ENCODE assay signal across 35 cellular contexts in genomic region chr3:6242104-6242503, GRCh38.
DNase-seq lines count a peak whose midpoint lies in the region; ATAC-seq and TF ChIP-seq lines count a peak whose summit lies in the region.
"Had no signal": no experiment of that assay in that cellular context is flagged by ENCODE, and none has a peak within 500 bp of the region (broad histone marks: within the 10 kb centered on the region; RNA-seq: fewer than 3 reads in every experiment).

No MANE protein-coding gene starts in this region.

- H3K36me3 ChIP-seq in endodermal cell (ENCODE audit: control insufficient read depth, insufficient read depth, low read length) = no peaks in the 10 kb centered on the region
- H3K36me3 ChIP-seq in neural progenitor cell = no peaks in the 10 kb centered on the region
- H3K36me3 ChIP-seq: BE2C; BLaER1; BLaER1 treated with 17β-estradiol and CSF1 and Interleukin-3, amounts not matched to agents 10 nM and 100 nM had no signal

- H3K79me2 ChIP-seq in H9 (ENCODE audit: insufficient read depth, low read length) (no peaks in the 10 kb centered on the region), neural progenitor cell (ENCODE audit: low read depth) (no peaks in the 10 kb centered on the region)

- H3F3A ChIP-seq in neural progenitor cell (ENCODE audit: low read depth) = no peaks in the 10 kb centered on the region

- no peak overlapping the region for H2BK12ac ChIP-seq in H9 (ENCODE audit: insufficient read length, low read depth, low read length)

- H3K9ac ChIP-seq in H9 (ENCODE audit: extremely low read depth, insufficient read length, low read length) (no peak overlapping the region), endodermal cell (ENCODE audit: extremely low read depth, low read length, poor library complexity, severe bottlenecking) (no peak overlapping the region), neural progenitor cell (no peak overlapping the region)
- H3K9ac ChIP-seq: BLaER1; BLaER1 treated with 17β-estradiol and CSF1 and Interleukin-3, amounts not matched to agents 10 nM and 100 nM had no signal

- no peaks in the 10 kb centered on the region for H3K27me3 ChIP-seq in H9 (ENCODE audit: insufficient read depth, low read length)
- no peaks in the 10 kb centered on the region for H3K27me3 ChIP-seq in endodermal cell (ENCODE audit: control insufficient read depth, insufficient read depth, low read length, poor library complexity, severe bottlenecking)
- H3K27me3 ChIP-seq in neural progenitor cell = no peaks in the 10 kb centered on the region
- H3K27me3 ChIP-seq: BE2C; BLaER1; BLaER1 treated with 17β-estradiol and CSF1 and Interleukin-3, amounts not matched to agents 10 nM and 100 nM had no signal

- no peak overlapping the region for H3T11ph ChIP-seq in H9 (ENCODE audit: low read length)

- no peak overlapping the region for H3K18ac ChIP-seq in H9 (ENCODE audit: insufficient read length, low read depth, low read length)

- peaks cover 8 to 13% of the 10 kb centered on the region in 2 experiments; a peak in 4 of 5 replicates for H3K9me3 Mint-ChIP-seq in H9
- H3K9me3 Mint-ChIP-seq in endodermal cell = peaks cover 6% of the 10 kb centered on the region
- no peaks in the 10 kb centered on the region for H3K9me3 Mint-ChIP-seq in neural progenitor cell
- H3K9me3 Mint-ChIP-seq: CD8-positive, alpha-beta T cell had no signal

- no peak overlapping the region for H2BK20ac ChIP-seq in H9 (ENCODE audit: low read depth, low read length, poor library complexity, severe bottlenecking)

- H3K4me2 ChIP-seq in H9 (ENCODE audit: insufficient read depth, insufficient read length, low read length) (no peak overlapping the region), neural progenitor cell (no peak overlapping the region)
- H3K4me2 ChIP-seq: A549; BLaER1; BLaER1 treated with 17β-estradiol and CSF1 and Interleukin-3, amounts not matched to agents 10 nM and 100 nM had no signal

- H3K4me1 ChIP-seq in H9 (ENCODE audit: insufficient read depth, low read length) (no peaks in the 10 kb centered on the region), endodermal cell (ENCODE audit: control insufficient read depth, insufficient read depth, low read length) (no peaks in the 10 kb centered on the region), neural progenitor cell (peaks cover 17% of the 10 kb centered on the region)
- H3K4me1 ChIP-seq: A549; BE2C; BLaER1; BLaER1 treated with 17β-estradiol and CSF1 and Interleukin-3, amounts not matched to agents 10 nM and 100 nM; Caco-2 had no signal

- H4K20me1 ChIP-seq in H9 (ENCODE audit: control insufficient read depth, insufficient read depth, insufficient read length) = no peaks in the 10 kb centered on the region
- no peaks in the 10 kb centered on the region for H4K20me1 ChIP-seq in neural progenitor cell (ENCODE audit: low read depth)
- H4K20me1 ChIP-seq: BLaER1; BLaER1 treated with 17β-estradiol and CSF1 and Interleukin-3, amounts not matched to agents 10 nM and 100 nM had no signal

- no peak overlapping the region for H3K14ac ChIP-seq in H9 (ENCODE audit: insufficient read depth, low read length)

- H3K4me1 Mint-ChIP-seq in H9 (no peaks in the 10 kb centered on the region), endodermal cell (peaks cover 2% of the 10 kb centered on the region), neural progenitor cell (no peaks in the 10 kb centered on the region)
- H3K4me1 Mint-ChIP-seq: B cell; CD14-positive monocyte; CD4-positive, alpha-beta memory T cell; CD4-positive, CD25-positive, alpha-beta regulatory T cell; CD8-positive, alpha-beta memory T cell had no signal

- H2BK120ac ChIP-seq in H9 (ENCODE audit: low read depth, low read length, poor library complexity, severe bottlenecking) = no peak overlapping the region

- no peak overlapping the region for H2BK5ac ChIP-seq in H9 (ENCODE audit: insufficient read length, low read length)

- H3K36me3 Mint-ChIP-seq in H9 (ENCODE audit: insufficient read depth in 1 of 3, low read depth in 3 of 3) (peaks cover 0 to 3% (median 0%) of the 10 kb centered on the region in 3 experiments; a peak in 2 of 7 replicates), endodermal cell (ENCODE audit: low read depth) (no peaks in the 10 kb centered on the region), neural progenitor cell (no peaks in the 10 kb centered on the region)
- H3K36me3 Mint-ChIP-seq: CD14-positive monocyte; CD4-positive, alpha-beta memory T cell; CD4-positive, CD25-positive, alpha-beta regulatory T cell; CD8-positive, alpha-beta memory T cell; CD8-positive, alpha-beta T cell had no signal

- no peak overlapping the region for H2BK15ac ChIP-seq in H9 (ENCODE audit: low read depth, low read length)

- peak overlapping the region; percentile 25 to 70 (median 60); a peak in 4 of 7 replicates for H3K27ac Mint-ChIP-seq in H9
- H3K27ac Mint-ChIP-seq in endodermal cell = peak overlapping the region; percentile 9
- no peak overlapping the region for H3K27ac Mint-ChIP-seq in neural progenitor cell
- H3K27ac Mint-ChIP-seq: B cell; CD14-positive monocyte; CD4-positive, alpha-beta memory T cell; CD4-positive, alpha-beta T cell; CD4-positive, CD25-positive, alpha-beta regulatory T cell; CD8-positive, alpha-beta memory T cell; CD8-positive, alpha-beta T cell had no signal

- TF ChIP-seq CTCF in H9 (conservative IDR thresholded peaks at IDR 0.05) = no peak
- TF ChIP-seq CTCF in endodermal cell (conservative IDR thresholded peaks at IDR 0.05) = no peak
- TF ChIP-seq CTCF in neural progenitor cell (IDR thresholded peaks at IDR 0.05) = no peak
- no peak for TF ChIP-seq CTCF in omental fat pad (IDR thresholded peaks at IDR 0.05)

- ATAC-seq in omental fat pad (ENCODE audit: low FRiP score) (peak; percentile 59), left colon (no peak), HG03175 (IDR thresholded peaks at IDR 0.05; ENCODE audit: unreplicated experiment) (no peak)
- ATAC-seq: A549; CD8-positive, alpha-beta T cell had no signal

- H3K23me2 ChIP-seq in H9 (ENCODE audit: insufficient read length, low read depth, low read length, poor library complexity, severe bottlenecking) = no peaks in the 10 kb centered on the region

- H4K8ac ChIP-seq in H9 (replicated peaks; ENCODE audit: insufficient read length, low read depth, low read length) = no peak overlapping the region

- intact Hi-C loops in left colon (cut with DNase I, micrococcal nuclease) = no loop called here

- H3K27me3 Mint-ChIP-seq in H9 (ENCODE audit: low read depth) = no peaks in the 10 kb centered on the region
- no peaks in the 10 kb centered on the region for H3K27me3 Mint-ChIP-seq in endodermal cell (ENCODE audit: insufficient read depth)
- H3K27me3 Mint-ChIP-seq in neural progenitor cell (ENCODE audit: insufficient read depth, low read depth) = no peaks in the 10 kb centered on the region
- H3K27me3 Mint-ChIP-seq: B cell; CD4-positive, alpha-beta memory T cell; CD4-positive, alpha-beta T cell; CD4-positive, CD25-positive, alpha-beta regulatory T cell; CD8-positive, alpha-beta memory T cell had no signal

- H3K4me3 Mint-ChIP-seq in H9 = no peak overlapping the region
- no peak overlapping the region for H3K4me3 Mint-ChIP-seq in endodermal cell
- no peak overlapping the region for H3K4me3 Mint-ChIP-seq in neural progenitor cell
- H3K4me3 Mint-ChIP-seq: B cell; CD14-positive monocyte; CD4-positive, alpha-beta memory T cell; CD4-positive, alpha-beta T cell; CD4-positive, CD25-positive, alpha-beta regulatory T cell; CD8-positive, alpha-beta memory T cell; CD8-positive, alpha-beta T cell had no signal

- H3K9me3 ChIP-seq in H9 (ENCODE audit: control insufficient read depth, low read depth, low read length) (no peaks in the 10 kb centered on the region), endodermal cell (ENCODE audit: control insufficient read depth, low read length) (no peaks in the 10 kb centered on the region), neural progenitor cell (ENCODE audit: low read depth) (no peaks in the 10 kb centered on the region)
- H3K9me3 ChIP-seq: A549, BE2C, BLaER1, Caco-2 had no signal

- H4K5ac ChIP-seq in H9 (ENCODE audit: insufficient read length, low read depth, low read length) = no peak overlapping the region

- H3K4me3 ChIP-seq in endodermal cell (ENCODE audit: low read length) (no peak overlapping the region), neural progenitor cell (no peak overlapping the region)
- H3K4me3 ChIP-seq: A549; BLaER1; BLaER1 treated with 17β-estradiol and CSF1 and Interleukin-3, amounts not matched to agents 10 nM and 100 nM had no signal

- H3K23ac ChIP-seq in H9 (ENCODE audit: insufficient read length, low read depth, low read length) = no peak overlapping the region

- DNase-seq in H9 (no peak), endodermal cell (no peak), neural progenitor cell (ENCODE audit: low spot score) (no peak), omental fat pad (ENCODE audit: low spot score) (no peak), NCI-H146 (lab: John Stamatoyannopoulos, UW) (no peak), left colon (no peak), NCI-H510A treated with DMSO at 0.1 percent for 48 hours (lab: John Stamatoyannopoulos, UW) (no peak)
- DNase-seq: 8988T; ACHN; AML-193; BE2C; C1 segment of cervical spinal cord; Caco-2; Calu3; CD4-positive, alpha-beta memory T cell; CD4-positive, alpha-beta T cell; CD4-positive, CD25-positive, alpha-beta regulatory T cell; CD8-positive, alpha-beta memory T cell; CD8-positive, alpha-beta T cell; COR-L47; DMS 273 treated with DMSO at 0.1 percent for 48 hours; DMS153; DMS53; DMS79; DMS79 treated with DMSO at 0.1 percent for 48 hours; DND-41; EL had no signal

- H3K4ac ChIP-seq in H9 (ENCODE audit: low read depth, low read length) = no peak overlapping the region

- no peak overlapping the region for H4K91ac ChIP-seq in H9 (ENCODE audit: insufficient read length, low read depth, low read length)

- no peak overlapping the region for H3K56ac ChIP-seq in H9 (ENCODE audit: insufficient read length, low read depth, low read length)

- H2AK5ac ChIP-seq in H9 (ENCODE audit: insufficient read length, low read length) = no peak overlapping the region

- no peak overlapping the region for H3K27ac ChIP-seq in H9 (ENCODE audit: insufficient read length, low read depth, low read length)
- H3K27ac ChIP-seq in endodermal cell (ENCODE audit: low read depth, low read length) = no peak overlapping the region
- H3K27ac ChIP-seq in neural progenitor cell = no peak overlapping the region
- H3K27ac ChIP-seq: 22Rv1; A549; BLaER1; BLaER1 treated with 17β-estradiol and CSF1 and Interleukin-3, amounts not matched to agents 10 nM and 100 nM; C4-2B had no signal

- H3K79me1 ChIP-seq in H9 (ENCODE audit: insufficient read depth, low read depth, low read length, poor library complexity, severe bottlenecking) = no peaks in the 10 kb centered on the region

- WGBS in H9 (ENCODE audit: extremely low coverage, insufficient read length, low lambda C conversion rate) = no CpG with 5 or more reads among the region's 4 CpGs
- 92 to 98% methylated on average over 4 of the region's 4 CpGs for WGBS in endodermal cell (ENCODE audit: insufficient coverage in 1 of 2, insufficient read length in 1 of 2), 2 experiments

- no peak overlapping the region for H2AFZ ChIP-seq in H9 (ENCODE audit: low read length)
- H2AFZ ChIP-seq in neural progenitor cell (replicated peaks) = peak overlapping the region; percentile 26
